Comparison of ENCODE assay signal across 20 cellular contexts in the genomic region with DNA sequence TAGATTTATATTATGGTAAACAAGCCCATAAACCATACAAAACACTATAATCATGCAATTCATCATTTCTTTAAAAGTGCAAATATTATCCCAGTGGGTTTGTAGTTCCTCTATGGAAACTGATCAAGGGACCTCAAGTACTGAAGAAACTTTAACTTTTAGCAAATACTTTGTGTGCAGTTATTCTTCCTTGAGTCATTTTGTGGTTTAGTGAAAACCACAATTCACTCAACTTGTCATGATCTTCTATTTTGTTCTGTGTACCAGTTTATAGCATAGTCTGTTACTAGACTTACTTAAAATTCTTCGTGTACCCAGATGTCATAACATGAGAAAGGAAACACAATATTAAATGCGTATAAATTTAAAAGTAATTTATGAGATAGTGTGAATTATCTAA.
A peak's percentile ranks its signal among the peaks of the same experiment; 100 is the strongest.
DNase-seq lines count a peak whose midpoint lies in the region; FAIRE-seq and TF ChIP-seq lines count a peak whose summit lies in the region.
"Had no signal": no experiment of that assay in that cellular context is flagged by ENCODE, and none has a peak within 500 bp of the region (broad histone marks: within the 10 kb centered on the region; RNA-seq: fewer than 3 reads in every experiment).

No MANE protein-coding gene starts in this region.

- H3K9me3 ChIP-seq in smooth muscle cell (replicated peaks; ENCODE audit: low read depth): no peaks in the 10 kb centered on the region
- H3K9me3 ChIP-seq in vagina: no peaks in the 10 kb centered on the region
- H3K9me3 ChIP-seq: upper lobe of right lung had no signal

- no peaks in the 10 kb centered on the region for H3K27me3 ChIP-seq in smooth muscle cell (ENCODE audit: low read depth)
- H3K27me3 ChIP-seq in vagina: no peaks in the 10 kb centered on the region
- H3K27me3 ChIP-seq: upper lobe of right lung had no signal

- FAIRE-seq in endometrium (lab: Jason Lieb, UNC) (peak; percentile 8), GM19239 (lab: Jason Lieb, UNC) (no peak)
- FAIRE-seq: G401.6 had no signal

- TF ChIP-seq CTCF in smooth muscle cell (IDR thresholded peaks at IDR 0.05; ENCODE audit: borderline replicate concordance, insufficient read depth, poor library complexity, severe bottlenecking) (no peak), vagina (IDR thresholded peaks at IDR 0.05) (no peak)

- H3K4me1 ChIP-seq in smooth muscle cell (ENCODE audit: low read depth) (no peaks in the 10 kb centered on the region), vagina (no peaks in the 10 kb centered on the region)
- H3K4me1 ChIP-seq: upper lobe of right lung had no signal

- no peaks in the 10 kb centered on the region for H4K20me1 ChIP-seq in smooth muscle cell (ENCODE audit: low read depth)

- TF ChIP-seq POLR2A in vagina (IDR thresholded peaks at IDR 0.05): no peak

- H3K9ac ChIP-seq in smooth muscle cell (ENCODE audit: low read depth): no peak overlapping the region

- H3K79me2 ChIP-seq in smooth muscle cell (ENCODE audit: low read depth): no peaks in the 10 kb centered on the region

- H3K4me2 ChIP-seq in smooth muscle cell: peak overlapping the region; percentile 35

- no peaks in the 10 kb centered on the region for H3F3A ChIP-seq in smooth muscle cell (ENCODE audit: low read depth)

- no peak overlapping the region for H3K4me3 ChIP-seq in smooth muscle cell
- no peak overlapping the region for H3K4me3 ChIP-seq in vagina
- H3K4me3 ChIP-seq: upper lobe of right lung had no signal

- WGBS in smooth muscle cell (ENCODE audit: low lambda C conversion rate): 23% methylated on average over 2 of the region's 2 CpGs

- H3K27ac ChIP-seq in smooth muscle cell (ENCODE audit: low read depth): no peak overlapping the region
- no peak overlapping the region for H3K27ac ChIP-seq in vagina
- H3K27ac ChIP-seq: upper lobe of right lung had no signal

- H3K36me3 ChIP-seq in smooth muscle cell (ENCODE audit: low read depth): no peaks in the 10 kb centered on the region
- no peaks in the 10 kb centered on the region for H3K36me3 ChIP-seq in vagina
- H3K36me3 ChIP-seq: upper lobe of right lung had no signal

- DNase-seq in LHCN-M2 (ENCODE audit: low read depth) (peak; percentile 52), RPMI7951 (ENCODE audit: low read depth) (peak; percentile 0), smooth muscle cell (lab: John Stamatoyannopoulos, UW; ENCODE audit: unreplicated experiment) (no peak), vagina (ENCODE audit: extremely low spot score in 2 of 2) (no peak), GM19239 (ENCODE audit: insufficient read length, low spot score) (no peak), NCI-H510A treated with DMSO at 0.1 percent for 48 hours (lab: John Stamatoyannopoulos, UW) (no peak)
- DNase-seq: activated B cell treated with CpG ODN at 0.5 μM for 24 hours; activated naive CD4-positive, alpha-beta T cell; caudate nucleus; CD4-positive, alpha-beta T cell; endodermal cell; glutamatergic neuron; naive thymus-derived CD8-positive, alpha-beta T cell; NCI-H187 treated with DMSO at 0.1 percent for 48 hours; NCI-H526 treated with DMSO at 0.1 percent for 48 hours; retina; stimulated activated CD4-positive, alpha-beta T cell treated with anti-CD3 and anti-CD28 coated beads, Interleukin-4, amount 100 ng/mL, for 1 hour; upper lobe of right lung had no signal

- no peak overlapping the region for H2AFZ ChIP-seq in smooth muscle cell (ENCODE audit: low read depth)

- intact Hi-C loops in vagina (cut with DNase I): no loop called here

Comparison
In these comparisons a context has a peak if more than half of its experiments do, and no peak if none do; other contexts are left out.
1. DNase-seq: peak in LHCN-M2 (single experiment) and RPMI7951 (single experiment); none in smooth muscle cell (single experiment), vagina (0 of 2), GM19239 (single experiment) and NCI-H510A treated with DMSO at 0.1 percent for 48 hours (single experiment).